In genomic region chr16:75130150-75130771, GRCh38 we compare ENCODE assay signal across 15 cellular contexts. TPM values are rescaled to one million over a fixed set of nuclear protein-coding genes. Genes with fewer than 3 reads are reported as not detected.
DNase-seq lines count a peak whose midpoint lies in the region; ATAC-seq and TF ChIP-seq lines count a peak whose summit lies in the region.
"Had no signal": no experiment of that assay in that cellular context is flagged by ENCODE, and none has a peak within 500 bp of the region (broad histone marks: within the 10 kb centered on the region; RNA-seq: fewer than 3 reads in every experiment).

No MANE protein-coding gene starts in this region.

- H3K36me3 ChIP-seq in Loucy (ENCODE audit: insufficient read depth, low read length) (no peaks in the 10 kb centered on the region), mesendoderm (ENCODE audit: control insufficient read depth, insufficient read depth, low read length) (no peaks in the 10 kb centered on the region)

- ATAC-seq in naive thymus-derived CD8-positive, alpha-beta T cell = no peak
- no peak for ATAC-seq in HG03025 (IDR thresholded peaks at IDR 0.05; ENCODE audit: low FRiP score, unreplicated experiment)

- H2AFZ ChIP-seq in Loucy (ENCODE audit: low read length) = no peak overlapping the region

- no peak overlapping the region for H3K27ac ChIP-seq in mesendoderm (ENCODE audit: low read depth, low read length)

- no peak overlapping the region for H3K18ac ChIP-seq in mesendoderm (ENCODE audit: low read length)

- no peak overlapping the region for H2BK120ac ChIP-seq in mesendoderm (ENCODE audit: low read depth, low read length)

- POLR2A ChIA-PET in naive thymus-derived CD8-positive, alpha-beta T cell (lab: Charles Lee) = no interaction called here

- no CpG with 5 or more reads among the region's 9 CpGs for WGBS in mesendoderm (ENCODE audit: extremely low coverage, insufficient coverage, low lambda C conversion rate)

- no peak overlapping the region for H3K4ac ChIP-seq in mesendoderm (ENCODE audit: low read depth, low read length)

- H3K79me1 ChIP-seq in mesendoderm (ENCODE audit: low read length) = no peaks in the 10 kb centered on the region

- peak; percentile 27 for TF ChIP-seq CTCF in Loucy (conservative IDR thresholded peaks at IDR 0.05; ENCODE audit: low read length)

- no peak overlapping the region for H2BK15ac ChIP-seq in mesendoderm (replicated peaks; ENCODE audit: low read depth)

- peak overlapping the region; percentile 88 for H2BK5ac ChIP-seq in mesendoderm (ENCODE audit: low read length)

- H3K9ac ChIP-seq in Loucy (ENCODE audit: low read depth, low read length, poor library complexity, severe bottlenecking) = no peak overlapping the region
- no peak overlapping the region for H3K9ac ChIP-seq in mesendoderm (ENCODE audit: low read length)

- H3K23ac ChIP-seq in mesendoderm (ENCODE audit: low read length) = no peak overlapping the region

- DNase-seq in DMS53 (lab: John Stamatoyannopoulos, UW) = peak; percentile 21
- DNase-seq in DMS53 treated with DMSO at 0.1 percent for 48 hours (lab: John Stamatoyannopoulos, UW; ENCODE audit: unreplicated experiment) = no peak
- DNase-seq in cerebellum (ENCODE audit: low spot score) = peak; percentile 12
- peak; percentile 77 for DNase-seq in mesendoderm
- DNase-seq in naive thymus-derived CD8-positive, alpha-beta T cell = no peak
- DNase-seq in A172 (ENCODE audit: low spot score) = no peak
- DNase-seq: 8988T; activated CD4-positive, alpha-beta T cell treated with anti-CD3 and anti-CD28 coated beads, Interleukin-2, amount 50 U/mL, for 4 hours; aorta; effector CD8-positive, alpha-beta T cell; glutamatergic neuron; NCI-H2107 had no signal

- H3K9me3 Mint-ChIP-seq in naive thymus-derived CD8-positive, alpha-beta T cell = peaks cover 0 to 14% (median 4%) of the 10 kb centered on the region in 9 donors

- H3K36me3 Mint-ChIP-seq in naive thymus-derived CD8-positive, alpha-beta T cell = peaks cover 0 to 6% (median 0%) of the 10 kb centered on the region in 3 donors

- H3K56ac ChIP-seq in mesendoderm (ENCODE audit: low read length) = peak overlapping the region; percentile 70

- H3K9me3 ChIP-seq in Loucy (ENCODE audit: insufficient read depth, low read depth, low read length) = peaks cover 11% of the 10 kb centered on the region; the same call in 1 of the 2 replicates

- peaks cover 3 to 13% (median 12%) of the 10 kb centered on the region in 4 donors for H3K4me1 Mint-ChIP-seq in naive thymus-derived CD8-positive, alpha-beta T cell

- no peaks in the 10 kb centered on the region for H4K20me1 ChIP-seq in Loucy (ENCODE audit: insufficient read depth, low read length, poor library complexity, severe bottlenecking)

- H3K4me3 ChIP-seq in Loucy (ENCODE audit: low read length, poor library complexity, severe bottlenecking) (no peak overlapping the region), mesendoderm (ENCODE audit: low read length) (no peak overlapping the region)

- no peaks in the 10 kb centered on the region for H3K9me2 ChIP-seq in Loucy (replicated peaks; ENCODE audit: low read depth, low read length)

- peak overlapping the region; percentile 87 for H4K5ac ChIP-seq in mesendoderm (ENCODE audit: low read length)

- H3K27me3 ChIP-seq in Loucy (ENCODE audit: insufficient read depth, low read length, poor library complexity, severe bottlenecking) (no peaks in the 10 kb centered on the region), mesendoderm (ENCODE audit: insufficient read depth, low read length, poor library complexity) (no peaks in the 10 kb centered on the region)

- H3K79me2 ChIP-seq in Loucy (ENCODE audit: insufficient read depth, low read length) (no peaks in the 10 kb centered on the region), mesendoderm (ENCODE audit: control insufficient read depth, insufficient read depth, low read length) (no peaks in the 10 kb centered on the region)

- H3K4me1 ChIP-seq in Loucy (ENCODE audit: insufficient read depth, low read length, poor library complexity, severe bottlenecking) (peaks cover 13% of the 10 kb centered on the region), mesendoderm (ENCODE audit: control insufficient read depth, low read depth, low read length) (peaks cover 2% of the 10 kb centered on the region)

- no peak overlapping the region for H3K4me3 Mint-ChIP-seq in naive thymus-derived CD8-positive, alpha-beta T cell
- H3K4me3 Mint-ChIP-seq: T-helper 1 cell treated with Interleukin-12 subunit alpha and Interleukin-12 subunit beta and Interleukin-4 antibody, amounts not matched to agents 30 μg/mL and 1 μg/mL, for 36 hours had no signal

- H4K8ac ChIP-seq in mesendoderm (ENCODE audit: low read depth, low read length) = no peak overlapping the region

- no peak overlapping the region for H3K27ac Mint-ChIP-seq in naive thymus-derived CD8-positive, alpha-beta T cell
- H3K27ac Mint-ChIP-seq: T-helper 1 cell treated with Interleukin-12 subunit alpha and Interleukin-12 subunit beta and Interleukin-4 antibody, amounts not matched to agents 30 μg/mL and 1 μg/mL, for 36 hours had no signal

- no peaks in the 10 kb centered on the region; the same call in 1 of the 2 replicates for H3F3A ChIP-seq in Loucy (ENCODE audit: low read depth)

- no peak overlapping the region for H3K4me2 ChIP-seq in Loucy (ENCODE audit: low read depth, low read length, poor library complexity, severe bottlenecking)
- no peak overlapping the region for H3K4me2 ChIP-seq in mesendoderm (ENCODE audit: low read length)

- no peak overlapping the region for H2AK5ac ChIP-seq in mesendoderm (ENCODE audit: low read length)

- peaks cover 4 to 15% (median 8%) of the 10 kb centered on the region in 5 donors for H3K27me3 Mint-ChIP-seq in naive thymus-derived CD8-positive, alpha-beta T cell

RNA-seq across cellular contexts. Expression of gene LDHD, which starts 13.7 kb away (rescaled TPM):
- 1.00 TPM for total RNA-seq in cerebellum
- 0.32 TPM for polyA plus RNA-seq in mesendoderm (2013, experiment 1 of 2)
- 0.35 TPM for polyA plus RNA-seq in mesendoderm (2013, experiment 2 of 2)
- total RNA-seq in naive thymus-derived CD8-positive, alpha-beta T cell = not detected
- not detected for polyA plus RNA-seq in naive thymus-derived CD8-positive, alpha-beta T cell
- total RNA-seq in A172 (2014; rRNA removed; shearing (Covaris generic)) = 0.65 and 2.1 TPM in 2 replicates

RNA-seq across cellular contexts. Expression of gene ZFP1, which starts 18.1 kb away (rescaled TPM):
- total RNA-seq in cerebellum = 38.5 TPM
- 5.9 TPM for polyA plus RNA-seq in mesendoderm (2013, experiment 1 of 2)
- 5.5 TPM for polyA plus RNA-seq in mesendoderm (2013, experiment 2 of 2)
- total RNA-seq in naive thymus-derived CD8-positive, alpha-beta T cell = 10 to 100 TPM; 14.0 to 17.1 TPM
- polyA plus RNA-seq in naive thymus-derived CD8-positive, alpha-beta T cell = 10 to 100 TPM; 12.4 to 26.5 (median 15.8) TPM
- 16.4 and 24.2 TPM in 2 replicates for total RNA-seq in A172 (2014; rRNA removed; shearing (Covaris generic))

Comparison
In these comparisons a context has a peak if more than half of its experiments do, and no peak if none do; other contexts are left out.
1. DNase-seq: peak in DMS53 (single experiment), cerebellum (single experiment) and mesendoderm (single experiment); none in DMS53 treated with DMSO at 0.1 percent for 48 hours (single experiment), naive thymus-derived CD8-positive, alpha-beta T cell (0 of 10) and A172 (single experiment).